1 cellular context compared by ENCODE assay signal in the genomic region with DNA sequence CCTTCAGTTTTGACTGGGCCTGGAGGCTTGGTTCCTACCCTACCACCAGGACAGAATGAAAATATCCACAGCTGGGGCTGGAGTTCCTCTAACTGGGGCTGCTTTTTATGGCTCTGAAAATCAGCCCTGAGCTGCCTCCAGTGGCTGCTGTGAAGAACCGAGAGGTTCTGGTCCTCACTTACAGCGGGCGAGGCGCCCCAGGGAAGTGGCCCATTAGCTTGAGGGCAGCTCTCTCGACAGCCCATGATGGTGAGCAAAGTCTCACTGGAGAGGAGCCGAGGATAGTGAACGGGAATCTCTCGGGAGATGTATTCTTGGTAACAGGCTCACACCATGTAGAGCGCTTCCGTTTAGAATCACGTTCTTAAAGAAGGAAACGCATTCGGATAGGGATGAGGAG.
TF ChIP-seq lines count a peak whose summit lies in the region.

No MANE protein-coding gene starts in this region.

TF ChIP-seq in SK-N-SH treated with all-trans-retinoic acid at 6 μM for 48 hours, 23 proteins besides CTCF, POLR2A, EP300 and RAD21 (continued from another document):
- TF ChIP-seq, protein P1, sequence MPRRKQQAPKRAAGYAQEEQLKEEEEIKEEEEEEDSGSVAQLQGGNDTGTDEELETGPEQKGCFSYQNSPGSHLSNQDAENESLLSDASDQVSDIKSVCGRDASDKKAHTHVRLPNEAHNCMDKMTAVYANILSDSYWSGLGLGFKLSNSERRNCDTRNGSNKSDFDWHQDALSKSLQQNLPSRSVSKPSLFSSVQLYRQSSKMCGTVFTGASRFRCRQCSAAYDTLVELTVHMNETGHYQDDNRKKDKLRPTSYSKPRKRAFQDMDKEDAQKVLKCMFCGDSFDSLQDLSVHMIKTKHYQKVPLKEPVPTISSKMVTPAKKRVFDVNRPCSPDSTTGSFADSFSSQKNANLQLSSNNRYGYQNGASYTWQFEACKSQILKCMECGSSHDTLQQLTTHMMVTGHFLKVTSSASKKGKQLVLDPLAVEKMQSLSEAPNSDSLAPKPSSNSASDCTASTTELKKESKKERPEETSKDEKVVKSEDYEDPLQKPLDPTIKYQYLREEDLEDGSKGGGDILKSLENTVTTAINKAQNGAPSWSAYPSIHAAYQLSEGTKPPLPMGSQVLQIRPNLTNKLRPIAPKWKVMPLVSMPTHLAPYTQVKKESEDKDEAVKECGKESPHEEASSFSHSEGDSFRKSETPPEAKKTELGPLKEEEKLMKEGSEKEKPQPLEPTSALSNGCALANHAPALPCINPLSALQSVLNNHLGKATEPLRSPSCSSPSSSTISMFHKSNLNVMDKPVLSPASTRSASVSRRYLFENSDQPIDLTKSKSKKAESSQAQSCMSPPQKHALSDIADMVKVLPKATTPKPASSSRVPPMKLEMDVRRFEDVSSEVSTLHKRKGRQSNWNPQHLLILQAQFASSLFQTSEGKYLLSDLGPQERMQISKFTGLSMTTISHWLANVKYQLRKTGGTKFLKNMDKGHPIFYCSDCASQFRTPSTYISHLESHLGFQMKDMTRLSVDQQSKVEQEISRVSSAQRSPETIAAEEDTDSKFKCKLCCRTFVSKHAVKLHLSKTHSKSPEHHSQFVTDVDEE (CRISPR knock-in tag; IDR thresholded peaks at IDR 0.05), result no peak
- no peak for TF ChIP-seq ARNTL (CRISPR knock-in tag; IDR thresholded peaks at IDR 0.05; ENCODE audit: borderline replicate concordance, low read depth)
